22 cellular contexts compared by ENCODE assay signal in genomic region chr13:79338343-79338742, GRCh38.
DNase-seq lines count a peak whose midpoint lies in the region; ATAC-seq and TF ChIP-seq lines count a peak whose summit lies in the region.
"Had no signal": no experiment of that assay in that cellular context is flagged by ENCODE, and none has a peak within 500 bp of the region (broad histone marks: within the 10 kb centered on the region; RNA-seq: fewer than 3 reads in every experiment).

No MANE protein-coding gene starts in this region.

- POLR2A ChIA-PET in HEK293T (lab: Yijun Ruan, JAX), result no interaction called here

- ATAC-seq in activated T-cell treated with anti-CD3 and anti-CD28 coated beads, Interleukin-2, amount 50 U/mL, for 72 hours (replicated peaks in 1 of 2), result no peak
- no peak for ATAC-seq in stimulated activated naive B cell treated with anti-CD40 and anti-IgM and Interleukin-4, amounts not matched to agents 10 μg/mL and 1 μg/mL and 100 μg/mL, for 72 hours (replicated peaks)
- no peak for ATAC-seq in GM21515 (IDR thresholded peaks at IDR 0.05; ENCODE audit: unreplicated experiment)
- ATAC-seq: GM12878, GM23338, HCT116 had no signal

- no peak overlapping the region for H3K4me2 ChIP-seq in neural progenitor cell
- H3K4me2 ChIP-seq: BLaER1 treated with 17β-estradiol and CSF1 and Interleukin-3, amounts not matched to agents 10 nM and 100 nM; GM23338 had no signal

- H3K36me3 Mint-ChIP-seq in activated T-cell treated with anti-CD3 and anti-CD28 coated beads, Interleukin-2, amount 50 U/mL, for 72 hours (ENCODE audit: insufficient read depth in 2 of 2), result peaks cover 18 to 61% of the 10 kb centered on the region in 2 donors
- peaks cover 93% of the 10 kb centered on the region for H3K36me3 Mint-ChIP-seq in activated T-cell treated with anti-CD3 and anti-CD28 coated beads, Interleukin-2, amount 50 U/mL, for 24 hours (ENCODE audit: low read depth)
- H3K36me3 Mint-ChIP-seq in neural progenitor cell, result peaks cover 53% of the 10 kb centered on the region
- H3K36me3 Mint-ChIP-seq in stimulated activated naive B cell treated with anti-CD40 and anti-IgM and Interleukin-4, amounts not matched to agents 10 μg/mL and 1 μg/mL and 100 μg/mL, for 72 hours, result peaks cover 45 to 57% of the 10 kb centered on the region in 2 donors

- H3K27me3 ChIP-seq in neural progenitor cell (no peaks in the 10 kb centered on the region), breast epithelium (no peaks in the 10 kb centered on the region)
- H3K27me3 ChIP-seq: BE2C; BLaER1 treated with 17β-estradiol and CSF1 and Interleukin-3, amounts not matched to agents 10 nM and 100 nM had no signal

- H3K27ac Mint-ChIP-seq in activated T-cell treated with anti-CD3 and anti-CD28 coated beads, Interleukin-2, amount 50 U/mL, for 72 hours, result peak overlapping the region; percentile 3
- no peak overlapping the region for H3K27ac Mint-ChIP-seq in activated T-cell treated with anti-CD3 and anti-CD28 coated beads, Interleukin-2, amount 50 U/mL, for 24 hours
- H3K27ac Mint-ChIP-seq in neural progenitor cell, result no peak overlapping the region
- peak overlapping the region; percentile 65 for H3K27ac Mint-ChIP-seq in stimulated activated naive B cell treated with anti-CD40 and anti-IgM and Interleukin-4, amounts not matched to agents 10 μg/mL and 1 μg/mL and 100 μg/mL, for 72 hours
- H3K27ac Mint-ChIP-seq: CD4-positive, alpha-beta T cell; GM23338 had no signal

- DNase-seq in activated T-cell treated with anti-CD3 and anti-CD28 coated beads, Interleukin-2, amount 50 U/mL, for 72 hours, result no peak
- DNase-seq in activated T-cell treated with anti-CD3 and anti-CD28 coated beads, Interleukin-2, amount 50 U/mL, for 24 hours, result no peak
- DNase-seq in HEK293T (ENCODE audit: extremely low spot score) (peak; percentile 35), neural progenitor cell (ENCODE audit: low spot score) (no peak), breast epithelium (ENCODE audit: low spot score in 2 of 2) (no peak), hypothalamus (lab: John Stamatoyannopoulos, UW) (no peak)
- no peak for DNase-seq in stimulated activated naive B cell treated with anti-CD40 and anti-IgM and Interleukin-4, amounts not matched to agents 10 μg/mL and 1 μg/mL and 100 μg/mL, for 72 hours
- DNase-seq: BE2C; CD4-positive, alpha-beta T cell; CD8-positive, alpha-beta memory T cell; DMS 273 treated with DMSO at 0.1 percent for 48 hours; DMS79; EL; GDM1; H9 had no signal

- no peaks in the 10 kb centered on the region for H3K4me1 Mint-ChIP-seq in activated T-cell treated with anti-CD3 and anti-CD28 coated beads, Interleukin-2, amount 50 U/mL, for 72 hours (ENCODE audit: low read depth)
- H3K4me1 Mint-ChIP-seq in activated T-cell treated with anti-CD3 and anti-CD28 coated beads, Interleukin-2, amount 50 U/mL, for 24 hours (ENCODE audit: low read depth), result peaks cover 9% of the 10 kb centered on the region
- H3K4me1 Mint-ChIP-seq in neural progenitor cell, result no peaks in the 10 kb centered on the region
- peaks cover 6 to 17% of the 10 kb centered on the region in 2 donors for H3K4me1 Mint-ChIP-seq in stimulated activated naive B cell treated with anti-CD40 and anti-IgM and Interleukin-4, amounts not matched to agents 10 μg/mL and 1 μg/mL and 100 μg/mL, for 72 hours
- H3K4me1 Mint-ChIP-seq: CD14-positive monocyte, GM23338, H9 had no signal

- CTCF ChIA-PET in HEK293T (lab: Yijun Ruan, JAX), result no interaction called here

- no peaks in the 10 kb centered on the region for H3K27me3 Mint-ChIP-seq in activated T-cell treated with anti-CD3 and anti-CD28 coated beads, Interleukin-2, amount 50 U/mL, for 72 hours (ENCODE audit: low read depth)
- H3K27me3 Mint-ChIP-seq in activated T-cell treated with anti-CD3 and anti-CD28 coated beads, Interleukin-2, amount 50 U/mL, for 24 hours, result no peaks in the 10 kb centered on the region
- H3K27me3 Mint-ChIP-seq in neural progenitor cell (ENCODE audit: insufficient read depth, low read depth), result no peaks in the 10 kb centered on the region
- no peaks in the 10 kb centered on the region for H3K27me3 Mint-ChIP-seq in stimulated activated naive B cell treated with anti-CD40 and anti-IgM and Interleukin-4, amounts not matched to agents 10 μg/mL and 1 μg/mL and 100 μg/mL, for 72 hours
- H3K27me3 Mint-ChIP-seq: CD4-positive, alpha-beta T cell; CD8-positive, alpha-beta memory T cell had no signal

- no peaks in the 10 kb centered on the region for H3K9me3 Mint-ChIP-seq in activated T-cell treated with anti-CD3 and anti-CD28 coated beads, Interleukin-2, amount 50 U/mL, for 72 hours
- H3K9me3 Mint-ChIP-seq in activated T-cell treated with anti-CD3 and anti-CD28 coated beads, Interleukin-2, amount 50 U/mL, for 24 hours, result no peaks in the 10 kb centered on the region
- no peaks in the 10 kb centered on the region for H3K9me3 Mint-ChIP-seq in neural progenitor cell
- no peaks in the 10 kb centered on the region for H3K9me3 Mint-ChIP-seq in stimulated activated naive B cell treated with anti-CD40 and anti-IgM and Interleukin-4, amounts not matched to agents 10 μg/mL and 1 μg/mL and 100 μg/mL, for 72 hours
- H3K9me3 Mint-ChIP-seq: CD14-positive monocyte; CD4-positive, alpha-beta T cell; CD8-positive, alpha-beta memory T cell; GM23338; H9 had no signal

- H3K36me3 ChIP-seq in neural progenitor cell, result peaks cover 47% of the 10 kb centered on the region
- H3K36me3 ChIP-seq in breast epithelium, result peaks cover 10% of the 10 kb centered on the region

- H3F3A ChIP-seq in neural progenitor cell (ENCODE audit: low read depth), result no peaks in the 10 kb centered on the region

- no peak overlapping the region for H2AFZ ChIP-seq in neural progenitor cell (replicated peaks)
- H2AFZ ChIP-seq: GM23338 had no signal

- H3K9ac ChIP-seq in neural progenitor cell, result no peak overlapping the region
- H3K9ac ChIP-seq: BLaER1 treated with 17β-estradiol and CSF1 and Interleukin-3, amounts not matched to agents 10 nM and 100 nM had no signal

- intact Hi-C loops in breast epithelium (cut with DNase I; ENCODE audit: low total_unique reads), result no loop called here

- no peaks in the 10 kb centered on the region for H3K4me1 ChIP-seq in neural progenitor cell
- H3K4me1 ChIP-seq in breast epithelium, result no peaks in the 10 kb centered on the region
- H3K4me1 ChIP-seq: BE2C; BLaER1 treated with 17β-estradiol and CSF1 and Interleukin-3, amounts not matched to agents 10 nM and 100 nM had no signal

- no peak for TF ChIP-seq CTCF in neural progenitor cell (IDR thresholded peaks at IDR 0.05)
- TF ChIP-seq CTCF in breast epithelium (IDR thresholded peaks at IDR 0.05), result no peak

- H3K27ac ChIP-seq in neural progenitor cell (peak overlapping the region; percentile 40), breast epithelium (no peak overlapping the region)
- H3K27ac ChIP-seq: 22Rv1; BLaER1 treated with 17β-estradiol and CSF1 and Interleukin-3, amounts not matched to agents 10 nM and 100 nM had no signal

- H4K20me1 ChIP-seq in neural progenitor cell (ENCODE audit: low read depth), result peaks cover 3% of the 10 kb centered on the region

- TF ChIP-seq POLR2A in breast epithelium (IDR thresholded peaks at IDR 0.05), result no peak

- H3K4me3 Mint-ChIP-seq in activated T-cell treated with anti-CD3 and anti-CD28 coated beads, Interleukin-2, amount 50 U/mL, for 72 hours, result no peak overlapping the region
- H3K4me3 Mint-ChIP-seq in activated T-cell treated with anti-CD3 and anti-CD28 coated beads, Interleukin-2, amount 50 U/mL, for 24 hours, result no peak overlapping the region
- H3K4me3 Mint-ChIP-seq in neural progenitor cell, result no peak overlapping the region
- H3K4me3 Mint-ChIP-seq in stimulated activated naive B cell treated with anti-CD40 and anti-IgM and Interleukin-4, amounts not matched to agents 10 μg/mL and 1 μg/mL and 100 μg/mL, for 72 hours, result no peak overlapping the region
- H3K4me3 Mint-ChIP-seq: CD14-positive monocyte; CD4-positive, alpha-beta T cell; CD8-positive, alpha-beta memory T cell; GM23338; H9 had no signal

- H3K9me3 ChIP-seq in neural progenitor cell (ENCODE audit: low read depth) (no peaks in the 10 kb centered on the region), breast epithelium (no peaks in the 10 kb centered on the region)
- H3K9me3 ChIP-seq: BE2C; BLaER1 treated with 17β-estradiol and CSF1 and Interleukin-3, amounts not matched to agents 10 nM and 100 nM had no signal

- H3K4me3 ChIP-seq in neural progenitor cell, result no peak overlapping the region
- H3K4me3 ChIP-seq in breast epithelium, result no peak overlapping the region
- H3K4me3 ChIP-seq: BLaER1 treated with 17β-estradiol and CSF1 and Interleukin-3, amounts not matched to agents 10 nM and 100 nM; GM12878; GM23338 had no signal

- no peaks in the 10 kb centered on the region for H3K79me2 ChIP-seq in neural progenitor cell (ENCODE audit: low read depth)

TF ChIP-seq in HEK293T, 16 proteins besides CTCF, POLR2A, EP300 and RAD21:
- TF ChIP-seq BHLHE40 (IDR thresholded peaks at IDR 0.05; ENCODE audit: borderline replicate concordance), result no peak
- no peak for TF ChIP-seq ELF4 (IDR thresholded peaks at IDR 0.05)
- TF ChIP-seq ARNT (IDR thresholded peaks at IDR 0.05), result no peak
- TF ChIP-seq FOXK2 (IDR thresholded peaks at IDR 0.05), result no peak
- no peak for TF ChIP-seq PKNOX1 (IDR thresholded peaks at IDR 0.05)
- TF ChIP-seq ZNF384 (IDR thresholded peaks at IDR 0.05), result no peak
- no peak for TF ChIP-seq SUZ12 (IDR thresholded peaks at IDR 0.05)
- no peak for TF ChIP-seq NFRKB (IDR thresholded peaks at IDR 0.05)
- no peak for TF ChIP-seq HDGF (IDR thresholded peaks at IDR 0.05; ENCODE audit: borderline replicate concordance)
- TF ChIP-seq SP1 (IDR thresholded peaks at IDR 0.05), result no peak
- TF ChIP-seq LEF1 (IDR thresholded peaks at IDR 0.05; ENCODE audit: borderline replicate concordance), result no peak
- no peak for TF ChIP-seq FOXM1 (IDR thresholded peaks at IDR 0.05; ENCODE audit: borderline replicate concordance)

Comparison
In these comparisons a context has a peak if more than half of its experiments do, and no peak if none do; other contexts are left out.
1. H3K27ac Mint-ChIP-seq: peak in activated T-cell treated with anti-CD3 and anti-CD28 coated beads, Interleukin-2, amount 50 U/mL, for 72 hours (single experiment) and stimulated activated naive B cell treated with anti-CD40 and anti-IgM and Interleukin-4, amounts not matched to agents 10 μg/mL and 1 μg/mL and 100 μg/mL, for 72 hours (single experiment); none in activated T-cell treated with anti-CD3 and anti-CD28 coated beads, Interleukin-2, amount 50 U/mL, for 24 hours (single experiment) and neural progenitor cell (single experiment).